Comparison of ENCODE assay signal across 20 cellular contexts in the genomic region with DNA sequence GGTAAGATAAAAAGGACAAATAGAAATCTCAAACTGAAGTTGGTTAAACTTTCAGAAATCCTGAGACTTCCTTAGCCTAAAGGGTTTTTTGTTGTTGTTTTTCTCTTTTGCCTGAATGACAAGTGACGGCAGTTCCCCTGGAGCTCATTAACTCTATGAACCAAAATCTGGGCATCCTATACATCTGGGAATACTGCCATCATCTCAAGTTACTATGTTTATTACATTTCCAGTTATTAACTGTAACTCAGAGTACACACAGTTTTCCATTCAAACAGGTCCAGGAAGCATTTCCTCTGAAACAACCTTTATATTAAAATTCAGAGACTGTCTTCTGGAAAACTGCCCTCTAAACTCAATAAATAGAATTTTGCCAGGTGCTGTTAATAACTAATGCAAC. TPM values are rescaled to one million over a fixed set of nuclear protein-coding genes. Genes with fewer than 3 reads are reported as not detected.
DNase-seq lines count a peak whose midpoint lies in the region; ATAC-seq and TF ChIP-seq lines count a peak whose summit lies in the region.
"Had no signal": no experiment of that assay in that cellular context is flagged by ENCODE, and none has a peak within 500 bp of the region (broad histone marks: within the 10 kb centered on the region; RNA-seq: fewer than 3 reads in every experiment).

No MANE protein-coding gene starts in this region.

- no peak overlapping the region for H2AK5ac ChIP-seq in mesenchymal stem cell (ENCODE audit: low read length, severe bottlenecking)
- H2AK5ac ChIP-seq in neuronal stem cell (ENCODE audit: low read depth, low read length), result no peak overlapping the region

- ATAC-seq in HG03025 (IDR thresholded peaks at IDR 0.05; ENCODE audit: low FRiP score, unreplicated experiment), result no peak
- ATAC-seq: left colon, right cardiac atrium had no signal

- H3K14ac ChIP-seq in mesenchymal stem cell (ENCODE audit: low read length in 2 of 2) (no peak overlapping the region), neuronal stem cell (ENCODE audit: low read length) (no peak overlapping the region)

- TF ChIP-seq CTCF in LNCaP clone FGC (IDR thresholded peaks at IDR 0.05; ENCODE audit: control insufficient read depth, extremely low read depth, insufficient read depth) (no peak), astrocyte of the cerebellum (IDR thresholded peaks at IDR 0.05; ENCODE audit: low read depth, low read length, missing control alignments) (no peak), WERI-Rb-1 (IDR thresholded peaks at IDR 0.05; ENCODE audit: low read depth, low read length) (no peak)

- H4K8ac ChIP-seq in mesenchymal stem cell (ENCODE audit: low read length), result no peak overlapping the region
- H4K8ac ChIP-seq in neuronal stem cell (ENCODE audit: low read depth, low read length), result no peak overlapping the region

- H3K18ac ChIP-seq in mesenchymal stem cell (ENCODE audit: low read depth in 1 of 2, low read length in 2 of 2) (no peak overlapping the region), neuronal stem cell (ENCODE audit: low read length) (no peak overlapping the region)

- H2BK12ac ChIP-seq in mesenchymal stem cell (ENCODE audit: low read length in 2 of 2) (no peak overlapping the region), neuronal stem cell (ENCODE audit: low read length) (no peak overlapping the region)

- peak overlapping the region; percentile 83 for H3K9ac ChIP-seq in mesenchymal stem cell (ENCODE audit: low read length)
- H3K9ac ChIP-seq in neuronal stem cell (ENCODE audit: low read depth, low read length, poor library complexity), result no peak overlapping the region

- no peaks in the 10 kb centered on the region for H3K9me3 ChIP-seq in mesenchymal stem cell (ENCODE audit: control insufficient read depth, low read length)
- peaks cover 0 to 54% of the 10 kb centered on the region in 2 donors for H3K9me3 ChIP-seq in neuronal stem cell (replicated peaks in 1 of 2; ENCODE audit: control insufficient read depth in 2 of 2, insufficient read depth in 1 of 2, low read depth in 1 of 2, low read length in 2 of 2)
- H3K9me3 ChIP-seq in WERI-Rb-1 (ENCODE audit: severe bottlenecking), result no peaks in the 10 kb centered on the region
- H3K9me3 ChIP-seq: neutrophil, Peyer's patch, transverse colon had no signal

- H3K4me2 ChIP-seq in mesenchymal stem cell (ENCODE audit: low read length, poor library complexity, severe bottlenecking) (no peak overlapping the region), neuronal stem cell (ENCODE audit: insufficient read depth, low read length, poor library complexity, severe bottlenecking) (no peak overlapping the region)

- H3K4me1 ChIP-seq in mesenchymal stem cell (ENCODE audit: control insufficient read depth, insufficient read depth, low read depth, low read length) (peaks cover 3% of the 10 kb centered on the region), neuronal stem cell (ENCODE audit: control insufficient read depth in 2 of 2, insufficient read depth in 1 of 2, low read depth in 1 of 2, low read length in 2 of 2) (no peaks in the 10 kb centered on the region)
- H3K4me1 ChIP-seq: Peyer's patch, transverse colon had no signal

- no peak overlapping the region for H2BK5ac ChIP-seq in mesenchymal stem cell (ENCODE audit: low read depth, low read length, poor library complexity, severe bottlenecking)
- H2BK5ac ChIP-seq in neuronal stem cell (ENCODE audit: low read length), result no peak overlapping the region

- in situ Hi-C loops in astrocyte of the cerebellum (cut with HindIII; ENCODE audit: low sequenced_read_pairs), result no loop called here

- H4K91ac ChIP-seq in mesenchymal stem cell (ENCODE audit: low read length) (no peak overlapping the region), neuronal stem cell (ENCODE audit: low read depth, low read length, poor library complexity) (no peak overlapping the region)

- no peak overlapping the region for H3K4me3 ChIP-seq in LNCaP clone FGC (ENCODE audit: low read depth, low read length)
- no peak overlapping the region for H3K4me3 ChIP-seq in astrocyte of the cerebellum (ENCODE audit: low read depth, low read length)
- no peak overlapping the region for H3K4me3 ChIP-seq in mesenchymal stem cell (ENCODE audit: insufficient read depth in 1 of 2, low read depth in 1 of 2, low read length in 2 of 2)
- no peak overlapping the region for H3K4me3 ChIP-seq in neuronal stem cell (ENCODE audit: low read length in 2 of 2)
- H3K4me3 ChIP-seq in WERI-Rb-1 (ENCODE audit: low read depth, low read length), result no peak overlapping the region
- H3K4me3 ChIP-seq: Peyer's patch, transverse colon had no signal

- H2BK15ac ChIP-seq in mesenchymal stem cell (ENCODE audit: low read depth, poor library complexity, severe bottlenecking), result no peak overlapping the region
- H2BK15ac ChIP-seq in neuronal stem cell (ENCODE audit: low read length), result no peak overlapping the region

- H2BK120ac ChIP-seq in mesenchymal stem cell (ENCODE audit: low read depth, low read length), result no peak overlapping the region
- no peak overlapping the region for H2BK120ac ChIP-seq in neuronal stem cell (ENCODE audit: low read depth, low read length)

- H3K36me3 ChIP-seq in mesenchymal stem cell (ENCODE audit: control insufficient read depth in 1 of 2, insufficient read depth in 2 of 2, low read depth in 1 of 2, low read length in 2 of 2), result peaks cover 4 to 83% of the 10 kb centered on the region in 2 experiments
- peaks cover 13 to 100% of the 10 kb centered on the region in 2 donors for H3K36me3 ChIP-seq in neuronal stem cell (replicated peaks in 1 of 2; ENCODE audit: control insufficient read depth in 2 of 2, insufficient read depth in 2 of 2, low read length in 2 of 2)
- peaks cover 52% of the 10 kb centered on the region for H3K36me3 ChIP-seq in WERI-Rb-1
- H3K36me3 ChIP-seq: neutrophil had no signal

- H2AFZ ChIP-seq in mesenchymal stem cell (ENCODE audit: low read depth, low read length) (no peak overlapping the region), neuronal stem cell (ENCODE audit: low read length) (no peak overlapping the region)

- peaks cover 13% of the 10 kb centered on the region for H3K79me1 ChIP-seq in mesenchymal stem cell (replicated peaks; ENCODE audit: low read length, poor library complexity, severe bottlenecking)
- no peaks in the 10 kb centered on the region for H3K79me1 ChIP-seq in neuronal stem cell (ENCODE audit: low read depth, low read length)

- DNase-seq in LNCaP clone FGC (ENCODE audit: low read depth), result peak; percentile 95
- DNase-seq in NCI-H2171 treated with DMSO at 0.1 percent for 48 hours (lab: John Stamatoyannopoulos, UW), result peak; percentile 93
- DNase-seq in astrocyte of the cerebellum (ENCODE audit: low read depth), result peak; percentile 16
- no peak for DNase-seq in mesenchymal stem cell
- DNase-seq in neuronal stem cell (ENCODE audit: low spot score), result no peak
- no peak for DNase-seq in HPDE6-E6E7 (ENCODE audit: extremely low spot score)
- DNase-seq in WERI-Rb-1, result no peak
- DNase-seq: activated CD4-positive, alpha-beta memory T cell treated with anti-CD3 and anti-CD28 coated beads, Interleukin-2, amount 10 ng/mL, durations not matched to agents 7 days and 5 days; activated naive CD8-positive, alpha-beta T cell treated with anti-CD3 and anti-CD28 coated beads, Interleukin-2, amount 10 ng/mL, durations not matched to agents 7 days and 5 days; activated T-cell treated with anti-CD3 and anti-CD28 coated beads, Interleukin-2, amount 50 U/mL, for 72 hours; effector CD8-positive, alpha-beta T cell; left colon; MV-4-11; NCI-H774; Peyer's patch; right cardiac atrium; stimulated activated naive CD4-positive, alpha-beta T cell treated with Interleukin-2 at 50 U/mL for 16 hours; transverse colon had no signal

- no peak overlapping the region for H3K4ac ChIP-seq in mesenchymal stem cell (ENCODE audit: low read depth in 1 of 2, low read length in 2 of 2)
- H3K4ac ChIP-seq in neuronal stem cell (ENCODE audit: low read length), result no peak overlapping the region

- no peak overlapping the region for H3K23ac ChIP-seq in mesenchymal stem cell (ENCODE audit: low read length in 2 of 2)
- no peak overlapping the region for H3K23ac ChIP-seq in neuronal stem cell (ENCODE audit: low read depth, low read length, poor library complexity)

- no peak overlapping the region for H3K27ac ChIP-seq in mesenchymal stem cell (ENCODE audit: low read length, poor library complexity, severe bottlenecking)
- no peak overlapping the region for H3K27ac ChIP-seq in neuronal stem cell (replicated peaks; ENCODE audit: low read length)
- no peak overlapping the region for H3K27ac ChIP-seq in WERI-Rb-1
- H3K27ac ChIP-seq: neutrophil, Peyer's patch had no signal

- 100% methylated on average over 1 of the region's 1 CpG for WGBS in mesenchymal stem cell
- WGBS in neuronal stem cell (ENCODE audit: extremely low coverage in 2 of 2, insufficient read length in 2 of 2, insufficient replicate concordance in 1 of 2), 2 donors, result no CpG with 5 or more reads among the region's 1 CpG

- H3K27me3 ChIP-seq in mesenchymal stem cell (ENCODE audit: control insufficient read depth in 1 of 2, insufficient read depth in 1 of 2, low read length in 2 of 2) (no peaks in the 10 kb centered on the region), neuronal stem cell (ENCODE audit: control insufficient read depth in 3 of 3, insufficient read depth in 3 of 3, low read depth in 1 of 3, low read length in 3 of 3) (no peaks in the 10 kb centered on the region), WERI-Rb-1 (ENCODE audit: insufficient read depth, low read depth, severe bottlenecking) (no peaks in the 10 kb centered on the region)
- H3K27me3 ChIP-seq: neutrophil, Peyer's patch, transverse colon had no signal

RNA-seq across cellular contexts. Expression of a gene that starts 55.6 kb away (rescaled TPM):
- 6.5 TPM for polyA plus RNA-seq in mesenchymal stem cell (2013, experiment 1 of 2)
- polyA plus RNA-seq in mesenchymal stem cell (2013, experiment 2 of 2), result 4.4 TPM
- polyA plus RNA-seq in neuronal stem cell (2013, experiment 1 of 2), result 1.5 TPM
- polyA plus RNA-seq in neuronal stem cell (2013, experiment 2 of 2), result 3.0 TPM

Comparison
In these comparisons a context has a peak if more than half of its experiments do, and no peak if none do; other contexts are left out.
1. DNase-seq: peak in LNCaP clone FGC (single experiment), NCI-H2171 treated with DMSO at 0.1 percent for 48 hours (single experiment) and astrocyte of the cerebellum (single experiment); none in mesenchymal stem cell (single experiment), neuronal stem cell (single experiment), HPDE6-E6E7 (single experiment) and WERI-Rb-1 (single experiment).